In genomic region chr17:58335061-58335731, GRCh38 we compare ENCODE assay signal across 9 cellular contexts. TPM values are rescaled to one million over a fixed set of nuclear protein-coding genes. Genes with fewer than 3 reads are reported as not detected.
DNase-seq lines count a peak whose midpoint lies in the region; ATAC-seq, FAIRE-seq and TF ChIP-seq lines count a peak whose summit lies in the region.
"Had no signal": no experiment of that assay in that cellular context is flagged by ENCODE, and none has a peak within 500 bp of the region (broad histone marks: within the 10 kb centered on the region; RNA-seq: fewer than 3 reads in every experiment).

No MANE protein-coding gene starts in this region.

- DNase-seq in SKM-1 treated with dmso at 0.1 percent for 144 hours (lab: John Stamatoyannopoulos, UW; ENCODE audit: unreplicated experiment) (peak; percentile 22), SKM-1 (lab: John Stamatoyannopoulos, UW; ENCODE audit: unreplicated experiment) (no peak), kidney (peak; percentile 52), GM10248 (ENCODE audit: extremely low spot score) (no peak)
- DNase-seq in activated CD8-positive, alpha-beta memory T cell treated with anti-CD3 and anti-CD28 coated beads for 24 hours = peak; percentile 83
- peak; percentile 76 for DNase-seq in stimulated activated naive CD8-positive, alpha-beta T cell treated with anti-CD3 and anti-CD28 coated beads, Interleukin-15, Interleukin-2, amounts not matched to agents 100 U/mL and 50 U/mL, for 24 hours

- intact Hi-C loops in kidney (cut with DNase I) = no loop called here

- H3K9ac ChIP-seq in kidney (ENCODE audit: low read length in 2 of 2) = no peak overlapping the region

- CTCF ChIA-PET in GM10248 (lab: Yijun Ruan, JAX) = interaction anchor here (1.7 to 5.4 kb wide), 4 partner anchors 9 to 18 kb away, joined by 4 to 41 read pairs (median 20); partner anchors contain the start of gene SUPT4H1

- no peak for ATAC-seq in stimulated activated naive CD8-positive, alpha-beta T cell treated with anti-CD3 and anti-CD28 coated beads, Interleukin-15, Interleukin-2, amounts not matched to agents 100 U/mL and 50 U/mL, for 24 hours
- ATAC-seq in GM19455 (IDR thresholded peaks at IDR 0.05; ENCODE audit: unreplicated experiment) = no peak
- ATAC-seq in SK-N-SH treated with all-trans-retinoic acid at 6 μM for 48 hours = no peak

- POLR2A ChIA-PET in GM10248 (lab: Yijun Ruan, JAX) = interaction anchor here (1.0 to 5.9 kb wide), 3 partner anchors 8 to 11 kb away, joined by 4 to 39 read pairs (median 11); partner anchors contain the start of gene TSPOAP1

- FAIRE-seq in kidney (lab: Jason Lieb, UNC) = no peak
- FAIRE-seq: TTC549 had no signal

- no peaks in the 10 kb centered on the region for H3K9me3 ChIP-seq in kidney (ENCODE audit: control insufficient read depth in 1 of 2, low read length in 2 of 2)

- H3K36me3 ChIP-seq in kidney (ENCODE audit: control insufficient read depth in 1 of 2, insufficient read depth in 2 of 2, low read length in 2 of 2) = no peaks in the 10 kb centered on the region

- TF ChIP-seq CTCF in kidney (IDR thresholded peaks at IDR 0.05; ENCODE audit: borderline replicate concordance, extremely low read depth, insufficient read depth) (no peak), GM10248 (IDR thresholded peaks at IDR 0.05; ENCODE audit: control extremely low read depth, extremely low read depth, low read depth, missing control alignments) (no peak)

- H3K4me1 ChIP-seq in kidney (ENCODE audit: control insufficient read depth in 1 of 2, insufficient read depth in 1 of 2, low read depth in 1 of 2, low read length in 2 of 2) = peaks cover 0 to 5% of the 10 kb centered on the region in 2 donors

- no peak overlapping the region for H3K4me3 ChIP-seq in kidney (ENCODE audit: low read length in 2 of 2)

- peak overlapping the region in 1 of 2 donors; percentile 66 for H3K27ac ChIP-seq in kidney (ENCODE audit: low read depth in 2 of 2, low read length in 2 of 2)

TF ChIP-seq in SK-N-SH treated with all-trans-retinoic acid at 6 μM for 48 hours, 23 proteins besides CTCF, POLR2A, EP300 and RAD21:
- TF ChIP-seq ISL1 (CRISPR knock-in tag; IDR thresholded peaks at IDR 0.05) = no peak
- no peak for TF ChIP-seq PPARA (CRISPR knock-in tag; IDR thresholded peaks at IDR 0.05; ENCODE audit: borderline replicate concordance)
- no peak for TF ChIP-seq GLIS3 (CRISPR knock-in tag; IDR thresholded peaks at IDR 0.05)
- TF ChIP-seq POU6F1 (CRISPR knock-in tag; IDR thresholded peaks at IDR 0.05; ENCODE audit: borderline replicate concordance, low read depth) = no peak
- no peak for TF ChIP-seq ZNF70 (CRISPR knock-in tag; IDR thresholded peaks at IDR 0.05)
- TF ChIP-seq TSHZ2 (CRISPR knock-in tag; IDR thresholded peaks at IDR 0.05) = no peak
- no peak for TF ChIP-seq ESRRG (CRISPR knock-in tag; IDR thresholded peaks at IDR 0.05)
- TF ChIP-seq BACH2 (CRISPR knock-in tag; IDR thresholded peaks at IDR 0.05; ENCODE audit: borderline replicate concordance) = no peak
- TF ChIP-seq ZC3H10 (CRISPR knock-in tag; IDR thresholded peaks at IDR 0.05) = no peak
- TF ChIP-seq ARNTL (CRISPR knock-in tag; IDR thresholded peaks at IDR 0.05; ENCODE audit: borderline replicate concordance, low read depth) = no peak
- no peak for TF ChIP-seq SNAI2 (CRISPR knock-in tag; IDR thresholded peaks at IDR 0.05)
- TF ChIP-seq RARB (CRISPR knock-in tag; IDR thresholded peaks at IDR 0.05) = no peak
- TF ChIP-seq CSRNP3 (CRISPR knock-in tag; IDR thresholded peaks at IDR 0.05) = no peak

RNA-seq across cellular contexts. Expression of gene TSPOAP1, which starts 6.6 kb away (rescaled TPM):
- 30.6 TPM for total RNA-seq in kidney
- 12.5 TPM for polyA plus RNA-seq in kidney (ENCODE audit: insufficient read depth, low read depth, low replicate concordance)

RNA-seq across cellular contexts. Expression of gene SUPT4H1, which starts 16.8 kb away (rescaled TPM):
- 60.5 TPM for total RNA-seq in kidney
- 129 TPM for polyA plus RNA-seq in kidney (ENCODE audit: insufficient read depth, low read depth, low replicate concordance)

RNA-seq across cellular contexts. Expression of gene MPO, which starts 54.5 kb away (rescaled TPM):
- total RNA-seq in kidney = 0.47 TPM
- not detected for polyA plus RNA-seq in kidney (ENCODE audit: insufficient read depth, low read depth, low replicate concordance)

Comparison
In these comparisons a context has a peak if more than half of its experiments do, and no peak if none do; other contexts are left out.
1. DNase-seq: peak in SKM-1 treated with dmso at 0.1 percent for 144 hours (single experiment), activated CD8-positive, alpha-beta memory T cell treated with anti-CD3 and anti-CD28 coated beads for 24 hours (single experiment), kidney (single experiment) and stimulated activated naive CD8-positive, alpha-beta T cell treated with anti-CD3 and anti-CD28 coated beads, Interleukin-15, Interleukin-2, amounts not matched to agents 100 U/mL and 50 U/mL, for 24 hours (single experiment); none in SKM-1 (single experiment) and GM10248 (single experiment).